Comparison of ENCODE assay signal across 9 cellular contexts in genomic region chr2:204177977-204178522, GRCh38.
DNase-seq lines count a peak whose midpoint lies in the region; ATAC-seq, FAIRE-seq and TF ChIP-seq lines count a peak whose summit lies in the region.
"Had no signal": no experiment of that assay in that cellular context is flagged by ENCODE, and none has a peak within 500 bp of the region (broad histone marks: within the 10 kb centered on the region; RNA-seq: fewer than 3 reads in every experiment).

No MANE protein-coding gene starts in this region.

- H2BK20ac ChIP-seq in H1 (ENCODE audit: low read length), result no peak overlapping the region

- H2AFZ ChIP-seq in KMS-11 (ENCODE audit: low read depth) (no peak overlapping the region), H1 (ENCODE audit: low read length) (peak overlapping the region; percentile 90; the same call in 1 of the 2 replicates)

- no peak overlapping the region for H3K56ac ChIP-seq in H1 (replicated peaks; ENCODE audit: insufficient read length, low read depth, low read length)

- TF ChIP-seq EP300 in H1 (IDR thresholded peaks at IDR 0.05; ENCODE audit: borderline replicate concordance in 1 of 2, low read depth in 2 of 2, low read length in 2 of 2) (no peak), tibial nerve (IDR thresholded peaks at IDR 0.05) (no peak)

- H3K14ac ChIP-seq in H1 (ENCODE audit: insufficient read length), result no peak overlapping the region

- no peak overlapping the region for H3K18ac ChIP-seq in H1 (ENCODE audit: extremely low read depth, low read length)

- no peak overlapping the region for H2BK5ac ChIP-seq in H1 (ENCODE audit: low read depth, low read length)

- no peaks in the 10 kb centered on the region for H4K20me1 ChIP-seq in KMS-11 (ENCODE audit: insufficient read depth)
- no peaks in the 10 kb centered on the region for H4K20me1 ChIP-seq in H1 (replicated peaks in 1 of 2; ENCODE audit: control insufficient read depth in 1 of 2, insufficient read depth in 2 of 2, low read length in 2 of 2)

- peaks cover 7 to 10% of the 10 kb centered on the region in 2 donors for H3K27me3 Mint-ChIP-seq in CD4-positive, alpha-beta memory T cell
- H3K27me3 Mint-ChIP-seq in neural crest cell (ENCODE audit: low read depth), result no peaks in the 10 kb centered on the region

- H4K8ac ChIP-seq in H1 (ENCODE audit: extremely low read depth, insufficient read depth, low read length), result no peak overlapping the region

- 61% methylated on average over 3 of the region's 3 CpGs; no CpG with 5 or more reads in 1 of the 2 experiments for WGBS in H1 (ENCODE audit: extremely low coverage in 1 of 2, insufficient coverage in 1 of 2, insufficient read length in 1 of 2, insufficient replicate concordance in 2 of 2, low coverage in 1 of 2, low lambda C conversion rate in 2 of 2, missing lambda C conversion rate in 1 of 2), 2 experiments
- WGBS in tibial nerve, 2 donors, result 59 to 64% methylated on average over 3 of the region's 3 CpGs

- H3K9ac ChIP-seq in KMS-11 (no peak overlapping the region), H1 (replicated peaks in 1 of 4; ENCODE audit: extremely low read depth in 1 of 4, low read depth in 3 of 4, low read length in 3 of 4) (no peak overlapping the region)

- H3K4me3 Mint-ChIP-seq in CD4-positive, alpha-beta memory T cell, result no peak overlapping the region
- H3K4me3 Mint-ChIP-seq in neural crest cell, result no peak overlapping the region
- H3K4me3 Mint-ChIP-seq: stimulated activated naive CD8-positive, alpha-beta T cell treated with anti-CD3 and anti-CD28 coated beads, Interleukin-15, Interleukin-2, amounts not matched to agents 100 ng/mL and 50 ng/mL, for 24 hours had no signal

- no peaks in the 10 kb centered on the region for H3K4me1 ChIP-seq in CD4-positive, alpha-beta memory T cell (ENCODE audit: insufficient read depth, low read length)
- H3K4me1 ChIP-seq in KMS-11 (ENCODE audit: low read depth, poor library complexity, severe bottlenecking) (no peaks in the 10 kb centered on the region), H1 (replicated peaks in 1 of 4; ENCODE audit: control insufficient read depth in 3 of 4, insufficient read depth in 4 of 4, low read length in 3 of 4) (no peaks in the 10 kb centered on the region), tibial nerve (no peaks in the 10 kb centered on the region)

- no peak overlapping the region for H2BK12ac ChIP-seq in H1 (ENCODE audit: low read depth, low read length)

- H3K36me3 ChIP-seq in CD4-positive, alpha-beta memory T cell (ENCODE audit: insufficient read depth, low read length), result no peaks in the 10 kb centered on the region
- H3K36me3 ChIP-seq in KMS-11 (ENCODE audit: insufficient read depth) (no peaks in the 10 kb centered on the region), H1 (ENCODE audit: control insufficient read depth in 2 of 4, insufficient read depth in 4 of 4, low read length in 3 of 4) (no peaks in the 10 kb centered on the region), tibial nerve (no peaks in the 10 kb centered on the region)

- TF ChIP-seq CTCF in KMS-11 (conservative IDR thresholded peaks at IDR 0.05; ENCODE audit: low read depth, low read length) (peak; percentile 75), H1 (IDR thresholded peaks at IDR 0.05; ENCODE audit: control extremely low read depth in 1 of 3, insufficient read depth in 1 of 3, low read depth in 1 of 3, low read length in 3 of 3) (peak; percentile 41 to 70 (median 64)), neural crest cell (conservative IDR thresholded peaks at IDR 0.05) (peak; percentile 64), tibial nerve (IDR thresholded peaks at IDR 0.05) (peak; percentile 31 to 57 (median 36))

- TF ChIP-seq POLR2A in H1 (IDR thresholded peaks at IDR 0.05; ENCODE audit: control extremely low read depth in 1 of 2, low read depth in 2 of 2, low read length in 2 of 2), result no peak
- no peak for TF ChIP-seq POLR2A in tibial nerve (IDR thresholded peaks at IDR 0.05)

- no peak overlapping the region for H3K4me2 ChIP-seq in KMS-11
- no peak overlapping the region for H3K4me2 ChIP-seq in H1 (ENCODE audit: insufficient read depth in 1 of 2, low read depth in 2 of 2, low read length in 2 of 2)

- intact Hi-C loops in CD4-positive, alpha-beta memory T cell (cut with micrococcal nuclease), result loop anchor here (1.0 kb wide), 4 partner anchors 33 to 249 kb away; no protein-coding TSS in a partner anchor

- H3K4ac ChIP-seq in H1 (replicated peaks; ENCODE audit: insufficient read length, low read depth, low read length), result no peak overlapping the region

- no peaks in the 10 kb centered on the region for H3K79me2 ChIP-seq in KMS-11 (ENCODE audit: insufficient read depth, low read depth)
- no peaks in the 10 kb centered on the region for H3K79me2 ChIP-seq in H1 (ENCODE audit: control insufficient read depth in 1 of 2, insufficient read depth in 2 of 2, low read length in 2 of 2)

- no peak overlapping the region for H2BK15ac ChIP-seq in H1 (ENCODE audit: low read length)

- H4K91ac ChIP-seq in H1 (replicated peaks; ENCODE audit: insufficient read length, low read length), result no peak overlapping the region

- no peak overlapping the region for H3K23ac ChIP-seq in H1 (ENCODE audit: insufficient read length)

- H2AK5ac ChIP-seq in H1 (ENCODE audit: low read depth, low read length), result no peak overlapping the region

- H3K36me3 Mint-ChIP-seq in CD4-positive, alpha-beta memory T cell, result no peaks in the 10 kb centered on the region
- H3K36me3 Mint-ChIP-seq in neural crest cell (ENCODE audit: low read depth), result no peaks in the 10 kb centered on the region

- no peaks in the 10 kb centered on the region for H3K27me3 ChIP-seq in CD4-positive, alpha-beta memory T cell (ENCODE audit: insufficient read depth, low read length)
- H3K27me3 ChIP-seq in KMS-11 (ENCODE audit: insufficient read depth, low read depth), result no peaks in the 10 kb centered on the region
- H3K27me3 ChIP-seq in H1 (replicated peaks in 1 of 4; ENCODE audit: control insufficient read depth in 3 of 4, extremely low read depth in 1 of 4, insufficient read depth in 3 of 4, low read length in 3 of 4), result peaks cover 0 to 1% (median 0%) of the 10 kb centered on the region in 4 experiments; a peak in 1 of 7 replicates
- no peaks in the 10 kb centered on the region for H3K27me3 ChIP-seq in tibial nerve

- no peaks in the 10 kb centered on the region for H3K4me1 Mint-ChIP-seq in CD4-positive, alpha-beta memory T cell
- peaks cover 5% of the 10 kb centered on the region for H3K4me1 Mint-ChIP-seq in neural crest cell

- no peaks in the 10 kb centered on the region; the same call in 1 of the 2 replicates for H3K23me2 ChIP-seq in H1 (ENCODE audit: low read depth, low read length)

- peak; percentile 56 to 70 for TF ChIP-seq RAD21 in H1 (IDR thresholded peaks at IDR 0.05 in 1 of 2, conservative IDR thresholded peaks at IDR 0.05 in 1 of 2; ENCODE audit: low read depth in 2 of 2, low read length in 2 of 2)

- H3K4me3 ChIP-seq in CD4-positive, alpha-beta memory T cell (ENCODE audit: low read length in 2 of 2), result no peak overlapping the region
- H3K4me3 ChIP-seq in KMS-11 (IDR thresholded peaks at IDR 0.05; ENCODE audit: insufficient read depth, low read depth, low read length) (no peak overlapping the region), H1 (ENCODE audit: extremely low read depth in 1 of 4, insufficient read depth in 2 of 4, low read depth in 3 of 4, low read length in 4 of 4) (no peak overlapping the region), tibial nerve (no peak overlapping the region)

- H4K5ac ChIP-seq in H1 (ENCODE audit: insufficient read length, low read depth, low read length), result no peak overlapping the region

- no peaks in the 10 kb centered on the region for H3K79me1 ChIP-seq in H1 (ENCODE audit: low read depth, low read length)

- peak; percentile 42 for FAIRE-seq in H1 (lab: Jason Lieb, UNC)

- H3K9me3 ChIP-seq in CD4-positive, alpha-beta memory T cell (ENCODE audit: control insufficient read depth in 1 of 2, low read length in 2 of 2), result no peaks in the 10 kb centered on the region
- H3K9me3 ChIP-seq in H1 (ENCODE audit: insufficient read depth in 2 of 2, low read depth in 1 of 2, low read length in 1 of 2) (no peaks in the 10 kb centered on the region), tibial nerve (no peaks in the 10 kb centered on the region)

- peak; percentile 55 to 65 (median 63) for DNase-seq in CD4-positive, alpha-beta memory T cell
- peak; percentile 53 to 61 for DNase-seq in activated CD4-positive, alpha-beta T cell treated with anti-CD3 and anti-CD28 coated beads, Interleukin-2, amount 50 U/mL, for 24 hours (ENCODE audit: low read depth in 1 of 2, low spot score in 1 of 2)
- DNase-seq in H1 (ENCODE audit: low read depth in 1 of 2, low spot score in 2 of 2) (peak; percentile 29 to 86), neural crest cell (ENCODE audit: low read depth, low spot score) (peak; percentile 24), tibial nerve (ENCODE audit: low spot score in 2 of 2) (peak; percentile 42 to 64), inferior parietal cortex (ENCODE audit: extremely low spot score) (no peak)

- ATAC-seq in GM19467 (IDR thresholded peaks at IDR 0.05; ENCODE audit: unreplicated experiment), result peak; percentile 82

- POLR2A ChIA-PET in CD4-positive, alpha-beta memory T cell (lab: Charles Lee; ENCODE audit: partially characterized antibody), result interaction anchor here (1.1 to 1.4 kb wide), 2 partner anchors 68 to 72 kb away, joined by 3 read pairs; no protein-coding TSS in a partner anchor
- POLR2A ChIA-PET in H1 (lab: Charles Lee; ENCODE audit: partially characterized antibody), result no interaction called here

- no peak overlapping the region for H3K27ac ChIP-seq in CD4-positive, alpha-beta memory T cell (ENCODE audit: low read depth, low read length)
- no peak overlapping the region for H3K27ac ChIP-seq in KMS-11
- no peak overlapping the region for H3K27ac ChIP-seq in H1 (ENCODE audit: low read depth, low read length)
- H3K27ac ChIP-seq in tibial nerve, result no peak overlapping the region

- H3K9me3 Mint-ChIP-seq in CD4-positive, alpha-beta memory T cell, result peaks cover 0 to 1% (median 0%) of the 10 kb centered on the region in 8 donors
- no peaks in the 10 kb centered on the region for H3K9me3 Mint-ChIP-seq in neural crest cell
- H3K9me3 Mint-ChIP-seq: stimulated activated naive CD8-positive, alpha-beta T cell treated with anti-CD3 and anti-CD28 coated beads, Interleukin-15, Interleukin-2, amounts not matched to agents 100 ng/mL and 50 ng/mL, for 24 hours had no signal

- CTCF ChIA-PET in CD4-positive, alpha-beta memory T cell (lab: Charles Lee; ENCODE audit: partially characterized antibody), result interaction anchor here (0.6 to 8.1 kb wide), 23 partner anchors 8 to 320 kb away, joined by 3 to 187 read pairs (median 6); no protein-coding TSS in a partner anchor
- CTCF ChIA-PET in H1 (lab: Charles Lee; ENCODE audit: partially characterized antibody), result interaction anchor here (0.5 to 9.9 kb wide), 51 partner anchors 10 to 1635 kb away, joined by 3 to 75 read pairs (median 4); no protein-coding TSS in a partner anchor

- no peak overlapping the region for H2BK120ac ChIP-seq in H1 (replicated peaks; ENCODE audit: low read depth, low read length)

- H3K27ac Mint-ChIP-seq in CD4-positive, alpha-beta memory T cell, result no peak overlapping the region
- no peak overlapping the region for H3K27ac Mint-ChIP-seq in neural crest cell (ENCODE audit: unreplicated experiment)
- H3K27ac Mint-ChIP-seq: stimulated activated naive CD8-positive, alpha-beta T cell treated with anti-CD3 and anti-CD28 coated beads, Interleukin-15, Interleukin-2, amounts not matched to agents 100 ng/mL and 50 ng/mL, for 24 hours had no signal

TF ChIP-seq in H1, 55 proteins besides CTCF, POLR2A, EP300 and RAD21 (continues in another document):
- TF ChIP-seq POLR2AphosphoS5 (IDR thresholded peaks at IDR 0.05; ENCODE audit: low read depth, low read length), result no peak
